Comparison of ENCODE assay signal across 34 cellular contexts in the genomic region with DNA sequence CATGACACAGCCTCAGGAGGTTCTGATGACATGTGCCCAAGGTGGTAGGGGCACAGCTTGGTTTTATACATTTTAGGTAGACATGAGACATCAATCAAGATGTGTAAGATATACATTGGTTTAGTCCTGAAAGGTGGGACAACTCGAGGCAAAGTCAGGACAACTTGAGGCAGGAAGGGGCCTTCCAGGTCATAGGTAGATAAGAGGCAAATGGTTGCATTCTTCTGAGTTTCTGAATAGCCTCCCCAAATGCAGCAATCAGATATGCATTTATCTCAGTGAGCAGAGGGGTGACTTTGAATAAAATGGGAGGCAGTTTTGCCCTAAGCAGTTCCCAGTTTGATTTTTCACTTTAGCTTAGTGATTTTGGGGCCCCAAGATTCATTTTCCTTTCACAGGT.
"Had no signal": no experiment of that assay in that cellular context is flagged by ENCODE, and none has a peak within 500 bp of the region (broad histone marks: within the 10 kb centered on the region; RNA-seq: fewer than 3 reads in every experiment).

No MANE protein-coding gene starts in this region.

- H3K27me3 ChIP-seq: MG63 had no signal

- H3K4me2 ChIP-seq: KMS-11 had no signal

- H3K9me3 ChIP-seq: MG63 had no signal

- H3K36me3 ChIP-seq: MG63 had no signal

- DNase-seq: Karpas-422, Kasumi-1, MG63, MM.1S, MV-4-11, NCI-H1048, NCI-H1092, NCI-H1092 treated with DMSO at 0.1 percent for 48 hours, NCI-H1105, NCI-H1105 treated with DMSO at 0.1 percent for 48 hours, NCI-H1417, NCI-H1417 treated with DMSO at 0.1 percent for 48 hours, NCI-H1436, NCI-H1436 treated with DMSO at 0.1 percent for 48 hours, NCI-H146, NCI-H1694, NCI-H1694 treated with DMSO at 0.1 percent for 48 hours, NCI-H187, NCI-H187 treated with DMSO at 0.1 percent for 48 hours, NCI-H1930, NCI-H2029, NCI-H2029 treated with DMSO at 0.1 percent for 48 hours, NCI-H2081, NCI-H2081 treated with DMSO at 0.1 percent for 48 hours, NCI-H2107, NCI-H2171, NCI-H2171 treated with DMSO at 0.1 percent for 48 hours, NCI-H2227 treated with DMSO at 0.1 percent for 48 hours, NCI-H226, NCI-H345, NCI-H446, NCI-H446 treated with DMSO at 0.1 percent for 48 hours, NCI-H510A had no signal

- H3K9ac ChIP-seq: KMS-11 had no signal

- H3K27ac ChIP-seq: KMS-11 had no signal

- H3K4me3 ChIP-seq: MG63 had no signal
